Comparison of ENCODE assay signal across 8 cellular contexts in genomic region chr6:31815025-31815838, GRCh38. TPM values are rescaled to one million over a fixed set of nuclear protein-coding genes. Genes with fewer than 3 reads are reported as not detected.
DNase-seq lines count a peak whose midpoint lies in the region; ATAC-seq and TF ChIP-seq lines count a peak whose summit lies in the region.

Gene HSPA1A, plus strand, starts transcription at chr6:31815543. Its CDS starts 214 bp downstream, at chr6:31815757.
Gene HSPA1L, minus strand, starts transcription at chr6:31815283. Its CDS starts 3,311 bp downstream, at chr6:31811972.

- 0% methylated on average over 15 to 51 of the region's 56 CpGs for WGBS in endodermal cell (ENCODE audit: insufficient coverage in 1 of 2, insufficient read length in 1 of 2), 2 experiments

- ATAC-seq in HG02763 (IDR thresholded peaks at IDR 0.05; ENCODE audit: unreplicated experiment) (peak; percentile 48), lower lobe of right lung (peak; percentile 90 to 92)

- peaks cover 25% of the 10 kb centered on the region for H3K4me1 Mint-ChIP-seq in Calu3 (ENCODE audit: low read depth, unreplicated experiment)
- peaks cover 24% of the 10 kb centered on the region for H3K4me1 Mint-ChIP-seq in endodermal cell

- no peaks in the 10 kb centered on the region for H3K27me3 ChIP-seq in endodermal cell (ENCODE audit: control insufficient read depth, insufficient read depth, low read length, poor library complexity, severe bottlenecking)
- H3K27me3 ChIP-seq in lower lobe of right lung (ENCODE audit: low read depth): no peaks in the 10 kb centered on the region

- H3K9me3 ChIP-seq in endodermal cell (ENCODE audit: control insufficient read depth, low read length): no peaks in the 10 kb centered on the region
- H3K9me3 ChIP-seq in lower lobe of right lung: no peaks in the 10 kb centered on the region

- intact Hi-C loops in Calu3 (cut with micrococcal nuclease; ENCODE audit: unreplicated experiment): no loop called here
- intact Hi-C loops in lower lobe of right lung (cut with DNase I): no loop called here

- peak within 1 kb of the TSS; percentile 96 for H3K9ac ChIP-seq in endodermal cell (ENCODE audit: extremely low read depth, low read length, poor library complexity, severe bottlenecking)

- H3K9me3 Mint-ChIP-seq in Calu3 (ENCODE audit: low read depth, unreplicated experiment): no peaks in the 10 kb centered on the region
- H3K9me3 Mint-ChIP-seq in endodermal cell: peaks cover 13% of the 10 kb centered on the region

- H3K27me3 Mint-ChIP-seq in Calu3 (ENCODE audit: unreplicated experiment) (no peaks in the 10 kb centered on the region), endodermal cell (ENCODE audit: insufficient read depth) (peaks cover 3% of the 10 kb centered on the region)

- DNase-seq in Calu3 (peak; percentile 100), NCI-H748 (lab: John Stamatoyannopoulos, UW; ENCODE audit: unreplicated experiment) (peak; percentile 99), activated T-cell treated with anti-CD3 and anti-CD28 coated beads for 1 hour (ENCODE audit: low read depth) (peak; percentile 49), endodermal cell (peak; percentile 100), lower lobe of right lung (peak; percentile 93), KG1 (lab: John Stamatoyannopoulos, UW) (no peak)
- DNase-seq in stimulated activated CD4-positive, alpha-beta T cell treated with anti-CD3 and anti-CD28 coated beads, TNF-alpha, amount 100 ng/mL, for 24 hours (ENCODE audit: low read depth in 3 of 3): peak; percentile 41 to 69 (median 43)

- no peaks in the 10 kb centered on the region for H3K4me1 ChIP-seq in endodermal cell (ENCODE audit: control insufficient read depth, insufficient read depth, low read length)
- H3K4me1 ChIP-seq in lower lobe of right lung: peaks cover 28% of the 10 kb centered on the region

- BruUV-seq in Calu3 (replicated peaks; lab: Mats Ljungman, UMichigan): no TSS peak

- TF ChIP-seq CTCF in Calu3 (IDR thresholded peaks at IDR 0.05; ENCODE audit: unreplicated experiment): no peak
- no peak for TF ChIP-seq CTCF in endodermal cell (conservative IDR thresholded peaks at IDR 0.05)
- TF ChIP-seq CTCF in lower lobe of right lung (IDR thresholded peaks at IDR 0.05): no peak

- H3K36me3 Mint-ChIP-seq in Calu3 (ENCODE audit: insufficient read depth, unreplicated experiment): peaks cover 54% of the 10 kb centered on the region
- H3K36me3 Mint-ChIP-seq in endodermal cell (ENCODE audit: low read depth): peaks cover 3% of the 10 kb centered on the region

- H3K27ac Mint-ChIP-seq in Calu3 (ENCODE audit: unreplicated experiment) (peak within 1 kb of the TSS; percentile 97), endodermal cell (peak within 1 kb of the TSS; percentile 100)

- CTCF ChIA-PET in Calu3 (lab: Charles Lee): interaction anchor here (0.5 to 2.7 kb wide), 21 partner anchors 9 to 1299 kb away, joined by 3 to 19 read pairs (median 6); partner anchors contain the start of genes ABHD16A, CLIC1, HSPA1B and LSM2

- peak within 1 kb of the TSS; percentile 84 for H3K4me3 ChIP-seq in endodermal cell (ENCODE audit: low read length)
- peak within 1 kb of the TSS; percentile 64 for H3K4me3 ChIP-seq in lower lobe of right lung

- H3K4me3 Mint-ChIP-seq in Calu3 (ENCODE audit: low read depth, unreplicated experiment) (peak within 1 kb of the TSS; percentile 79), endodermal cell (peak within 1 kb of the TSS; percentile 79)

- H3K36me3 ChIP-seq in endodermal cell (ENCODE audit: control insufficient read depth, insufficient read depth, low read length): no peaks in the 10 kb centered on the region
- H3K36me3 ChIP-seq in lower lobe of right lung: no peaks in the 10 kb centered on the region

- H3K27ac ChIP-seq in endodermal cell (ENCODE audit: low read depth, low read length): peak within 1 kb of the TSS; percentile 98
- peak within 1 kb of the TSS; percentile 97 for H3K27ac ChIP-seq in lower lobe of right lung

RNA-seq across cellular contexts. Expression of gene HSPA1A, which starts in this region (rescaled TPM):
- total RNA-seq in Calu3 (2022): 1,238 and 1,263 TPM in 2 replicates
- 10 to 100 TPM; 53.1 to 62.6 TPM for total RNA-seq in endodermal cell
- 50.5 TPM for polyA plus RNA-seq in endodermal cell (2013, experiment 1 of 2)
- 49.6 TPM for polyA plus RNA-seq in endodermal cell (2013, experiment 2 of 2)
- total RNA-seq in lower lobe of right lung: 230 TPM

RNA-seq across cellular contexts. Expression of gene HSPA1L, which starts in this region (rescaled TPM):
- total RNA-seq in Calu3 (2022) (4.2 and 4.3 TPM in 2 replicates), endodermal cell (1 to 10 TPM; 1.2 to 1.5 TPM), lower lobe of right lung (2.5 TPM)
- polyA plus RNA-seq in endodermal cell (2013, experiment 1 of 2): 1.1 TPM
- polyA plus RNA-seq in endodermal cell (2013, experiment 2 of 2): 1.4 TPM
